ENCODE assay signal across 1 cellular context in the genomic region with DNA sequence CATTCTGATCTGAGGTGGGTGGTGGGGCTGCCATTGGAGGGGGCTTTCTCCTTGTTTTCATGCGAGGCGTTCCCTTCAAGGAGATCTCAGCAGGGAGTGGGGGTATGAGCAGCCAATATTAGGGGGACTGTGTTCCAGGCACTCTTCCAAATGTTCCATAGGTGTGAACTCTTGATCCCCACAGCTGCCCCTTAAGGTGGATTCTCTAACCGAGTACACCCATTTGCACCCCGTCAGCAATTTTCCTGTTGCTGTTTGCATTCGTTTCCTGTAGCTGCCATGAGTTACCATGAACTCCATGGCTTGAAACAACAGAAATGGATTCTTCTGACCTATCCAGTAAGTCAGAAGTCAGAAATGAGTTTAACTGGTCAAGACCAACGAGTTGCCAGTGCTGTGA.
TF ChIP-seq lines count a peak whose summit lies in the region.

No MANE protein-coding gene starts in this region.

TF ChIP-seq in HepG2, 621 proteins besides CTCF, POLR2A, EP300 and RAD21:
- TF ChIP-seq ZNF629 (CRISPR knock-in tag; conservative IDR thresholded peaks at IDR 0.05) (no peak), MAFK (conservative IDR thresholded peaks at IDR 0.05 in 1 of 2, IDR thresholded peaks at IDR 0.05 in 1 of 2; ENCODE audit: low read length in 2 of 2) (peak; percentile 94), SKI (IDR thresholded peaks at IDR 0.05; ENCODE audit: partially characterized antibody) (no peak), MAFF (IDR thresholded peaks at IDR 0.05; ENCODE audit: low read depth, low read length) (peak; percentile 87), ELF4 (CRISPR knock-in tag; IDR thresholded peaks at IDR 0.05; ENCODE audit: borderline replicate concordance) (no peak)
- TF ChIP-seq, protein P1, sequence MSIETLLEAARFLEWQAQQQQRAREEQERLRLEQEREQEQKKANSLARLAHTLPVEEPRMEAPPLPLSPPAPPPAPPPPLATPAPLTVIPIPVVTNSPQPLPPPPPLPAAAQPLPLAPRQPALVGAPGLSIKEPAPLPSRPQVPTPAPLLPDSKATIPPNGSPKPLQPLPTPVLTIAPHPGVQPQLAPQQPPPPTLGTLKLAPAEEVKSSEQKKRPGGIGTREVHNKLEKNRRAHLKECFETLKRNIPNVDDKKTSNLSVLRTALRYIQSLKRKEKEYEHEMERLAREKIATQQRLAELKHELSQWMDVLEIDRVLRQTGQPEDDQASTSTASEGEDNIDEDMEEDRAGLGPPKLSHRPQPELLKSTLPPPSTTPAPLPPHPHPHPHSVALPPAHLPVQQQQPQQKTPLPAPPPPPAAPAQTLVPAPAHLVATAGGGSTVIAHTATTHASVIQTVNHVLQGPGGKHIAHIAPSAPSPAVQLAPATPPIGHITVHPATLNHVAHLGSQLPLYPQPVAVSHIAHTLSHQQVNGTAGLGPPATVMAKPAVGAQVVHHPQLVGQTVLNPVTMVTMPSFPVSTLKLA (IDR thresholded peaks at IDR 0.05) = no peak
